8 cellular contexts compared by ENCODE assay signal in genomic region chr2:238060096-238060541, GRCh38.
DNase-seq lines count a peak whose midpoint lies in the region; ATAC-seq and TF ChIP-seq lines count a peak whose summit lies in the region.

No MANE protein-coding gene starts in this region.

- peak; percentile 10 for DNase-seq in NOMO-1 treated with dmso at 0.1 percent for 144 hours (lab: John Stamatoyannopoulos, UW; ENCODE audit: unreplicated experiment)
- no peak for DNase-seq in NOMO-1 (lab: John Stamatoyannopoulos, UW; ENCODE audit: unreplicated experiment in 2 of 2)
- DNase-seq in NT2/D1 (ENCODE audit: low read depth, low spot score), result no peak
- no peak for DNase-seq in nephron progenitor cell
- no peak for DNase-seq in NCI-H2081 (lab: John Stamatoyannopoulos, UW)
- DNase-seq in retina, result no peak

- peaks cover 49% of the 10 kb centered on the region for H3K4me1 Mint-ChIP-seq in nephron progenitor cell

- H3K36me3 Mint-ChIP-seq in nephron progenitor cell (ENCODE audit: low read depth), result peaks cover 33% of the 10 kb centered on the region

- ATAC-seq in HG02870 (IDR thresholded peaks at IDR 0.05; ENCODE audit: unreplicated experiment), result no peak

- peak overlapping the region; percentile 79 for H3K27ac ChIP-seq in duodenal mucosa (ENCODE audit: low read depth, low read length)

- peak overlapping the region; percentile 95 for H3K27ac Mint-ChIP-seq in nephron progenitor cell

- H3K4me1 ChIP-seq in NT2/D1 (ENCODE audit: insufficient read depth, insufficient read length) (no peaks in the 10 kb centered on the region), duodenal mucosa (ENCODE audit: control insufficient read depth in 1 of 2, insufficient read depth in 2 of 2, low read length in 2 of 2) (peaks cover 34 to 36% of the 10 kb centered on the region in 2 donors)

- H3K9ac ChIP-seq in NT2/D1 (ENCODE audit: insufficient read length, low read depth) (peak overlapping the region; percentile 96), duodenal mucosa (ENCODE audit: low read depth in 1 of 2, low read length in 2 of 2) (peak overlapping the region; percentile 81 to 88)

- H3K27me3 ChIP-seq in NT2/D1 (ENCODE audit: insufficient read depth, insufficient read length) (no peaks in the 10 kb centered on the region), duodenal mucosa (ENCODE audit: control insufficient read depth in 1 of 2, insufficient read depth in 2 of 2, low read length in 2 of 2) (no peaks in the 10 kb centered on the region)

- no peaks in the 10 kb centered on the region for H3K27me3 Mint-ChIP-seq in nephron progenitor cell (ENCODE audit: low read depth, poor library complexity)

- H3K9me3 ChIP-seq in NT2/D1 (ENCODE audit: insufficient read depth, low read length), result peaks cover 15% of the 10 kb centered on the region; the same call in 1 of the 2 replicates
- H3K9me3 ChIP-seq in duodenal mucosa (ENCODE audit: control insufficient read depth in 1 of 2, low read length in 2 of 2), result no peaks in the 10 kb centered on the region

- H3K4me3 ChIP-seq in NT2/D1 (ENCODE audit: insufficient read length, low read depth) (peak overlapping the region; percentile 89), duodenal mucosa (ENCODE audit: low read depth in 1 of 2, low read length in 2 of 2) (peak overlapping the region; percentile 91 to 93)

- peak overlapping the region; percentile 94 for H3K4me3 Mint-ChIP-seq in nephron progenitor cell

- TF ChIP-seq CTCF in nephron progenitor cell (IDR thresholded peaks at IDR 0.05), result no peak

- H3K36me3 ChIP-seq in NT2/D1 (ENCODE audit: insufficient read depth, insufficient read length, low read length) (peaks cover 19% of the 10 kb centered on the region), duodenal mucosa (ENCODE audit: control insufficient read depth in 1 of 2, insufficient read depth in 2 of 2, low read length in 2 of 2) (no peaks in the 10 kb centered on the region)

- H3K9me3 Mint-ChIP-seq in nephron progenitor cell, result peaks cover 31% of the 10 kb centered on the region
